In genomic region chr1:160997323-160998038, GRCh38 we compare ENCODE assay signal across 8 cellular contexts. TPM values are rescaled to one million over a fixed set of nuclear protein-coding genes. Genes with fewer than 3 reads are reported as not detected.
A peak's percentile ranks its signal among the peaks of the same experiment; 100 is the strongest.
DNase-seq lines count a peak whose midpoint lies in the region; ATAC-seq, FAIRE-seq and TF ChIP-seq lines count a peak whose summit lies in the region.

No MANE protein-coding gene starts in this region.

- POLR2A ChIA-PET in H1 (lab: Charles Lee; ENCODE audit: partially characterized antibody), result interaction anchor here (1.0 to 3.8 kb wide), 11 partner anchors 10 to 135 kb away, joined by 3 to 16 read pairs (median 3); partner anchors contain the start of genes DEDD, F11R and USF1

- H2AK5ac ChIP-seq in H1 (ENCODE audit: low read depth, low read length), result no peak overlapping the region

- no peak overlapping the region for H3K4ac ChIP-seq in H1 (replicated peaks; ENCODE audit: insufficient read length, low read depth, low read length)

- H2BK15ac ChIP-seq in H1 (ENCODE audit: low read length), result no peak overlapping the region

- no peak overlapping the region for H3K4me2 ChIP-seq in H1 (ENCODE audit: insufficient read depth in 1 of 2, low read depth in 2 of 2, low read length in 2 of 2)

- H2BK120ac ChIP-seq in H1 (replicated peaks; ENCODE audit: low read depth, low read length), result no peak overlapping the region

- H3K4me3 ChIP-seq in H1 (ENCODE audit: extremely low read depth in 1 of 4, insufficient read depth in 2 of 4, low read depth in 3 of 4, low read length in 4 of 4) (no peak overlapping the region), mesodermal cell (ENCODE audit: extremely low read depth, insufficient read depth, low read length, poor library complexity, severe bottlenecking) (no peak overlapping the region)

- H3K36me3 ChIP-seq in H1 (ENCODE audit: control insufficient read depth in 2 of 4, insufficient read depth in 4 of 4, low read length in 3 of 4) (peaks cover 33 to 58% (median 38%) of the 10 kb centered on the region in 4 experiments), mesodermal cell (ENCODE audit: control insufficient read depth, insufficient read depth, low read length) (peaks cover 40% of the 10 kb centered on the region)

- no peak overlapping the region for H3K14ac ChIP-seq in H1 (ENCODE audit: insufficient read length)

- no peak overlapping the region for H3K56ac ChIP-seq in H1 (replicated peaks; ENCODE audit: insufficient read length, low read depth, low read length)

- no peak overlapping the region for H3K18ac ChIP-seq in H1 (ENCODE audit: extremely low read depth, low read length)

- CTCF ChIA-PET in H1 (lab: Charles Lee; ENCODE audit: partially characterized antibody), result interaction anchor here (0.7 to 5.1 kb wide), 35 partner anchors 8 to 273 kb away, joined by 3 to 58 read pairs (median 5); partner anchors contain the start of genes F11R, ITLN2, KLHDC9 and TSTD1

- TF ChIP-seq RAD21 in H1 (IDR thresholded peaks at IDR 0.05 in 1 of 2, conservative IDR thresholded peaks at IDR 0.05 in 1 of 2; ENCODE audit: low read depth in 2 of 2, low read length in 2 of 2), result peak; percentile 63 to 80

- no peak overlapping the region; the same call in 1 of the 2 replicates for H2BK5ac ChIP-seq in H1 (ENCODE audit: low read depth, low read length)

- no peak overlapping the region for H2AFZ ChIP-seq in H1 (ENCODE audit: low read length)

- peaks cover 0 to 10% of the 10 kb centered on the region in 2 experiments; a peak in 3 of 4 replicates for H3K79me2 ChIP-seq in H1 (ENCODE audit: control insufficient read depth in 1 of 2, insufficient read depth in 2 of 2, low read length in 2 of 2)

- TF ChIP-seq EP300 in H1 (IDR thresholded peaks at IDR 0.05; ENCODE audit: borderline replicate concordance in 1 of 2, low read depth in 2 of 2, low read length in 2 of 2), result no peak

- H4K91ac ChIP-seq in H1 (replicated peaks; ENCODE audit: insufficient read length, low read length), result no peak overlapping the region

- peaks cover 4% of the 10 kb centered on the region for H3K79me1 ChIP-seq in H1 (ENCODE audit: low read depth, low read length)

- H3K9ac ChIP-seq in H1 (replicated peaks in 1 of 4; ENCODE audit: extremely low read depth in 1 of 4, low read depth in 3 of 4, low read length in 3 of 4), result no peak overlapping the region

- no peak overlapping the region for H4K5ac ChIP-seq in H1 (ENCODE audit: insufficient read length, low read depth, low read length)

- 78% methylated on average over 1 of the region's 1 CpG; no CpG with 5 or more reads in 1 of the 2 experiments for WGBS in H1 (ENCODE audit: extremely low coverage in 1 of 2, insufficient coverage in 1 of 2, insufficient read length in 1 of 2, insufficient replicate concordance in 2 of 2, low coverage in 1 of 2, low lambda C conversion rate in 2 of 2, missing lambda C conversion rate in 1 of 2), 2 experiments
- 89 to 100% methylated on average over 1 of the region's 1 CpG for WGBS in mesodermal cell (ENCODE audit: insufficient coverage in 2 of 2), 2 experiments

- ATAC-seq in stimulated activated naive CD8-positive, alpha-beta T cell treated with anti-CD3 and anti-CD28 coated beads, Interleukin-15, amount 100 ng/mL, for 72 hours, result peak; percentile 78

- DNase-seq in NCI-H82 (lab: John Stamatoyannopoulos, UW), result peak; percentile 78
- no peak for DNase-seq in NCI-H82 treated with DMSO at 0.1 percent for 48 hours (lab: John Stamatoyannopoulos, UW; ENCODE audit: unreplicated experiment)
- peak; percentile 17 for DNase-seq in NCI-H1092 (lab: John Stamatoyannopoulos, UW)
- DNase-seq in activated CD4-positive, alpha-beta T cell treated with anti-CD3 and anti-CD28 coated beads, Interleukin-2, amount 50 U/mL, for 48 hours, result peak; percentile 43 to 63
- DNase-seq in H1 (ENCODE audit: low read depth in 1 of 2, low spot score in 2 of 2), result no peak
- DNase-seq in stimulated activated naive CD8-positive, alpha-beta T cell treated with anti-CD3 and anti-CD28 coated beads, Interleukin-15, amount 100 ng/mL, for 72 hours, result peak; percentile 24 to 48
- DNase-seq in NCI-H2081 treated with DMSO at 0.1 percent for 48 hours (lab: John Stamatoyannopoulos, UW), result no peak

- no peak for TF ChIP-seq POLR2A in H1 (IDR thresholded peaks at IDR 0.05; ENCODE audit: control extremely low read depth in 1 of 2, low read depth in 2 of 2, low read length in 2 of 2)

- no peaks in the 10 kb centered on the region for H3K23me2 ChIP-seq in H1 (ENCODE audit: low read depth, low read length)

- H3K4me1 ChIP-seq in H1 (replicated peaks in 1 of 4; ENCODE audit: control insufficient read depth in 3 of 4, insufficient read depth in 4 of 4, low read length in 3 of 4) (peaks cover 0 to 3% (median 0%) of the 10 kb centered on the region in 4 experiments; a peak in 1 of 7 replicates), mesodermal cell (ENCODE audit: control insufficient read depth, insufficient read depth, low read length, poor library complexity, severe bottlenecking) (peaks cover 24% of the 10 kb centered on the region)

- no peak overlapping the region for H2BK20ac ChIP-seq in H1 (ENCODE audit: low read length)

- H3K27me3 ChIP-seq in H1 (replicated peaks in 1 of 4; ENCODE audit: control insufficient read depth in 3 of 4, extremely low read depth in 1 of 4, insufficient read depth in 3 of 4, low read length in 3 of 4), result no peaks in the 10 kb centered on the region

- H3K9me3 Mint-ChIP-seq in stimulated activated naive CD8-positive, alpha-beta T cell treated with anti-CD3 and anti-CD28 coated beads, Interleukin-15, amount 100 ng/mL, for 72 hours, result no peaks in the 10 kb centered on the region

- no peaks in the 10 kb centered on the region for H3K27me3 Mint-ChIP-seq in stimulated activated naive CD8-positive, alpha-beta T cell treated with anti-CD3 and anti-CD28 coated beads, Interleukin-15, amount 100 ng/mL, for 72 hours

- no peak overlapping the region for H4K8ac ChIP-seq in H1 (ENCODE audit: extremely low read depth, insufficient read depth, low read length)

- H4K20me1 ChIP-seq in H1 (replicated peaks in 1 of 2; ENCODE audit: control insufficient read depth in 1 of 2, insufficient read depth in 2 of 2, low read length in 2 of 2), result peaks cover 0 to 16% of the 10 kb centered on the region in 2 experiments

- peaks cover 34% of the 10 kb centered on the region for H3K4me1 Mint-ChIP-seq in stimulated activated naive CD8-positive, alpha-beta T cell treated with anti-CD3 and anti-CD28 coated beads, Interleukin-15, amount 100 ng/mL, for 72 hours

- no peak for FAIRE-seq in H1 (lab: Jason Lieb, UNC)

- H3K27ac ChIP-seq in H1 (ENCODE audit: low read depth, low read length), result no peak overlapping the region
- peak overlapping the region; percentile 61 for H3K27ac ChIP-seq in mesodermal cell (ENCODE audit: low read depth, low read length, severe bottlenecking)

- no peak overlapping the region for H2BK12ac ChIP-seq in H1 (ENCODE audit: low read depth, low read length)

- H3K9me3 ChIP-seq in H1 (ENCODE audit: insufficient read depth in 2 of 2, low read depth in 1 of 2, low read length in 1 of 2), result no peaks in the 10 kb centered on the region
- no peaks in the 10 kb centered on the region for H3K9me3 ChIP-seq in mesodermal cell (ENCODE audit: control insufficient read depth, low read length)

- no peak overlapping the region for H3K23ac ChIP-seq in H1 (ENCODE audit: insufficient read length)

- peak overlapping the region in 1 of 2 donors; percentile 15 for H3K27ac Mint-ChIP-seq in stimulated activated naive CD8-positive, alpha-beta T cell treated with anti-CD3 and anti-CD28 coated beads, Interleukin-15, amount 100 ng/mL, for 72 hours

- TF ChIP-seq CTCF in H1 (IDR thresholded peaks at IDR 0.05; ENCODE audit: control extremely low read depth in 1 of 3, insufficient read depth in 1 of 3, low read depth in 1 of 3, low read length in 3 of 3), result peak; percentile 57 to 77 (median 71)

- H3K4me3 Mint-ChIP-seq in stimulated activated naive CD8-positive, alpha-beta T cell treated with anti-CD3 and anti-CD28 coated beads, Interleukin-15, amount 100 ng/mL, for 72 hours, result no peak overlapping the region

RNA-seq across cellular contexts. Expression of gene F11R, which starts 23.5 kb away (rescaled TPM):
- total RNA-seq in H1 (2021; fragmentation: NEBNext Ultra II Directional; extraction: Animal tissue kit (Norgen Biotek cat#: 25700)), result 143 and 159 TPM in 2 replicates
- 170 and 200 TPM in 2 replicates for polyA plus RNA-seq in H1 (2011; rRNA removed)
- polyA plus RNA-seq in H1 (2011; cell fraction: cytosol; rRNA removed), result 209 TPM
- polyA plus RNA-seq in H1 (2011; cell fraction: nucleus; rRNA removed), result 263 TPM
- 95.6 to 141 TPM (median 108 TPM) in 4 replicates for polyA plus RNA-seq in H1 (2012, experiment 1 of 2)
- 73.5 TPM for polyA plus RNA-seq in H1 (2012, experiment 2 of 2)
- polyA plus RNA-seq in H1 (2013, experiment 1 of 2), result 109 TPM
- 126 TPM for polyA plus RNA-seq in H1 (2013, experiment 2 of 2)
- polyA minus RNA-seq in H1 (2011; rRNA and poly(A)+ RNA removed), result 478 and 502 TPM in 2 replicates
- 112 TPM for polyA minus RNA-seq in H1 (2011; cell fraction: cytosol; rRNA and poly(A)+ RNA removed)
- 133 TPM for polyA minus RNA-seq in H1 (2011; cell fraction: nucleus; rRNA and poly(A)+ RNA removed)
- polyA plus RNA-seq in mesodermal cell (2013, experiment 1 of 2), result 118 TPM
- polyA plus RNA-seq in mesodermal cell (2013, experiment 2 of 2), result 90.7 TPM

RNA-seq across cellular contexts. Expression of gene TSTD1, which starts 41.3 kb away (rescaled TPM):
- total RNA-seq in H1 (2021; fragmentation: NEBNext Ultra II Directional; extraction: Animal tissue kit (Norgen Biotek cat#: 25700)), result 60.4 and 60.9 TPM in 2 replicates
- 314 and 360 TPM in 2 replicates for polyA plus RNA-seq in H1 (2011; rRNA removed)
- 233 TPM for polyA plus RNA-seq in H1 (2011; cell fraction: cytosol; rRNA removed)
- 138 TPM for polyA plus RNA-seq in H1 (2011; cell fraction: nucleus; rRNA removed)
- polyA plus RNA-seq in H1 (2012, experiment 1 of 2), result 57.6 to 120 TPM (median 104 TPM) in 4 replicates
- 148 TPM for polyA plus RNA-seq in H1 (2012, experiment 2 of 2)
- polyA plus RNA-seq in H1 (2013, experiment 1 of 2), result 135 TPM
- polyA plus RNA-seq in H1 (2013, experiment 2 of 2), result 134 TPM
- 8.8 and 15.5 TPM in 2 replicates for polyA minus RNA-seq in H1 (2011; rRNA and poly(A)+ RNA removed)
- polyA minus RNA-seq in H1 (2011; cell fraction: cytosol; rRNA and poly(A)+ RNA removed), result 20.8 TPM
- 26.1 TPM for polyA minus RNA-seq in H1 (2011; cell fraction: nucleus; rRNA and poly(A)+ RNA removed)
- 19.0 TPM for polyA plus RNA-seq in mesodermal cell (2013, experiment 1 of 2)
- 13.6 TPM for polyA plus RNA-seq in mesodermal cell (2013, experiment 2 of 2)

RNA-seq across cellular contexts. Expression of gene ITLN2, which starts 42.9 kb away (rescaled TPM):
- 4.7 and 5.6 TPM in 2 replicates for total RNA-seq in H1 (2021; fragmentation: NEBNext Ultra II Directional; extraction: Animal tissue kit (Norgen Biotek cat#: 25700))
- 6.3 and 6.8 TPM in 2 replicates for polyA plus RNA-seq in H1 (2011; rRNA removed)
- polyA plus RNA-seq in H1 (2011; cell fraction: cytosol; rRNA removed), result 9.1 TPM
- polyA plus RNA-seq in H1 (2011; cell fraction: nucleus; rRNA removed), result 8.5 TPM
- polyA plus RNA-seq in H1 (2012, experiment 1 of 2), result 4.6 to 6.4 TPM (median 5.9 TPM) in 4 replicates
- 3.2 TPM for polyA plus RNA-seq in H1 (2012, experiment 2 of 2)
- polyA plus RNA-seq in H1 (2013, experiment 1 of 2), result 4.9 TPM
- 5.5 TPM for polyA plus RNA-seq in H1 (2013, experiment 2 of 2)
- polyA minus RNA-seq in H1 (2011; rRNA and poly(A)+ RNA removed), result 7.3 and 9.4 TPM in 2 replicates
- 2.7 TPM for polyA minus RNA-seq in H1 (2011; cell fraction: cytosol; rRNA and poly(A)+ RNA removed)
- 5.1 TPM for polyA minus RNA-seq in H1 (2011; cell fraction: nucleus; rRNA and poly(A)+ RNA removed)
- 7.3 TPM for polyA plus RNA-seq in mesodermal cell (2013, experiment 1 of 2)
- polyA plus RNA-seq in mesodermal cell (2013, experiment 2 of 2), result 5.1 TPM

RNA-seq across cellular contexts. Expression of gene USF1, which starts 48.3 kb away (rescaled TPM):
- 68.9 and 74.6 TPM in 2 replicates for total RNA-seq in H1 (2021; fragmentation: NEBNext Ultra II Directional; extraction: Animal tissue kit (Norgen Biotek cat#: 25700))
- polyA plus RNA-seq in H1 (2011; rRNA removed), result 45.7 and 50.3 TPM in 2 replicates
- 44.0 TPM for polyA plus RNA-seq in H1 (2011; cell fraction: cytosol; rRNA removed)
- 137 TPM for polyA plus RNA-seq in H1 (2011; cell fraction: nucleus; rRNA removed)
- polyA plus RNA-seq in H1 (2012, experiment 1 of 2), result 48.6 to 69.9 TPM (median 68.1 TPM) in 4 replicates
- polyA plus RNA-seq in H1 (2012, experiment 2 of 2), result 51.8 TPM
- polyA plus RNA-seq in H1 (2013, experiment 1 of 2), result 31.1 TPM
- polyA plus RNA-seq in H1 (2013, experiment 2 of 2), result 31.4 TPM
- polyA minus RNA-seq in H1 (2011; rRNA and poly(A)+ RNA removed), result 133 and 196 TPM in 2 replicates
- polyA minus RNA-seq in H1 (2011; cell fraction: cytosol; rRNA and poly(A)+ RNA removed), result 47.3 TPM
- polyA minus RNA-seq in H1 (2011; cell fraction: nucleus; rRNA and poly(A)+ RNA removed), result 38.2 TPM
- 52.1 TPM for polyA plus RNA-seq in mesodermal cell (2013, experiment 1 of 2)
- 51.3 TPM for polyA plus RNA-seq in mesodermal cell (2013, experiment 2 of 2)

Comparison
In these comparisons a context has a peak if more than half of its experiments do, and no peak if none do; other contexts are left out.
1. DNase-seq: peak in NCI-H82 (single experiment), NCI-H1092 (single experiment), activated CD4-positive, alpha-beta T cell treated with anti-CD3 and anti-CD28 coated beads, Interleukin-2, amount 50 U/mL, for 48 hours (2 of 2) and stimulated activated naive CD8-positive, alpha-beta T cell treated with anti-CD3 and anti-CD28 coated beads, Interleukin-15, amount 100 ng/mL, for 72 hours (2 of 2); none in NCI-H82 treated with DMSO at 0.1 percent for 48 hours (single experiment), H1 (0 of 2) and NCI-H2081 treated with DMSO at 0.1 percent for 48 hours (single experiment).